In the genomic region with DNA sequence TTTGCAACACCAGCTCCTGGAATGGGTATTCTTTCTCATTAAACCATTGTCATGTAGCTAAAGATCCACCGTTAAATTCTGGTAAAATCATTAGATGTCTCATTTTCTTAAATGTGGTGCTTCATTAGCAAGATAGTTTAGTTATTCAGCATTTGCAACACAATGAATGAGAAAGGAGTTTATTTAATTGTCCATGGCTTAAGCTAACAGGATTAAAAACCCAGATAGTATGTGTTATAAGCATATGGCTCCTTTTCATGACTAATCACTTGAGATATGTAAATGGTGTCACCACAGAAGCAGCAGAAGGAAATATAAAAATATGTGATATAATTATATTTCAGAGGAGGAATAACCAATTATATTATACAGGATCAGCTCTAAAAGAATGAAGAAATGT, we compare ENCODE assay signal across 26 cellular contexts.
"Had no signal": no experiment of that assay in that cellular context is flagged by ENCODE, and none has a peak within 500 bp of the region (broad histone marks: within the 10 kb centered on the region; RNA-seq: fewer than 3 reads in every experiment).

No MANE protein-coding gene starts in this region.

- ATAC-seq: activated CD8-positive, alpha-beta T cell treated with anti-CD3 and anti-CD28 coated beads, Interleukin-2, amount 10 ng/mL, durations not matched to agents 7 days and 5 days; activated naive CD4-positive, alpha-beta T cell treated with anti-CD3 and anti-CD28 coated beads, Interleukin-2, amount 50 U/mL, for 72 hours; gastrocnemius medialis; left cardiac atrium; natural killer cell; sciatic nerve; stimulated activated memory B cell treated with anti-CD40 and anti-IgM and Interleukin-4, amounts not matched to agents 10 μg/mL and 1 μg/mL and 100 μg/mL, for 72 hours had no signal

- DNase-seq: activated CD4-positive, alpha-beta T cell treated with anti-CD3 and anti-CD28 coated beads for 1 hour; activated CD4-positive, alpha-beta T cell treated with anti-CD3 and anti-CD28 coated beads, Interleukin-2, amount 50 U/mL, for 1 hour; activated CD8-positive, alpha-beta T cell treated with anti-CD3 and anti-CD28 coated beads, Interleukin-2, amount 10 ng/mL, durations not matched to agents 7 days and 5 days; activated gamma-delta T cell treated with Interleukin-2 at 50 U/mL for 16 hours; activated T-cell treated with anti-CD3 and anti-CD28 coated beads, Interleukin-2, amount 50 U/mL, for 1 hour; aorta; brain microvascular endothelial cell; effector memory CD4-positive, alpha-beta T cell; gastrocnemius medialis; head of caudate nucleus; hypothalamus; islet precursor cell; left cardiac atrium; midbrain; natural killer cell; stimulated activated CD4-positive, alpha-beta T cell treated with anti-CD3 and anti-CD28 coated beads, Interleukin-15, amount 100 ng/mL, for 24 hours; stomach had no signal

- FAIRE-seq: colon had no signal

- H3K9me3 Mint-ChIP-seq: activated naive CD4-positive, alpha-beta T cell treated with anti-CD3 and anti-CD28 coated beads, Interleukin-2, amount 50 U/mL, for 72 hours; central memory CD8-positive, alpha-beta T cell; natural killer cell; stimulated activated memory B cell treated with anti-CD40 and anti-IgM and Interleukin-4, amounts not matched to agents 10 μg/mL and 1 μg/mL and 100 μg/mL, for 72 hours had no signal

- H3K27me3 ChIP-seq: brain microvascular endothelial cell, esophagus muscularis mucosa, gastrocnemius medialis, stomach, suprapubic skin, tibial nerve had no signal

- H3K4me2 ChIP-seq: smooth muscle cell had no signal

- H3K9me3 ChIP-seq: esophagus muscularis mucosa, gastrocnemius medialis, stomach, suprapubic skin, tibial nerve had no signal

- H3K4me3 Mint-ChIP-seq: activated CD8-positive, alpha-beta T cell treated with anti-CD3 and anti-CD28 coated beads, Interleukin-2, amount 10 ng/mL, durations not matched to agents 7 days and 5 days; central memory CD8-positive, alpha-beta T cell; natural killer cell; stimulated activated memory B cell treated with anti-CD40 and anti-IgM and Interleukin-4, amounts not matched to agents 10 μg/mL and 1 μg/mL and 100 μg/mL, for 72 hours had no signal

- H3K36me3 Mint-ChIP-seq: activated naive CD4-positive, alpha-beta T cell treated with anti-CD3 and anti-CD28 coated beads, Interleukin-2, amount 50 U/mL, for 72 hours; natural killer cell; stimulated activated memory B cell treated with anti-CD40 and anti-IgM and Interleukin-4, amounts not matched to agents 10 μg/mL and 1 μg/mL and 100 μg/mL, for 72 hours had no signal

- H3K4me1 ChIP-seq: suprapubic skin, tibial nerve had no signal

- H3K36me3 ChIP-seq: brain microvascular endothelial cell, esophagus muscularis mucosa, gastrocnemius medialis, stomach, suprapubic skin, tibial nerve had no signal

- H3K4me1 Mint-ChIP-seq: central memory CD8-positive, alpha-beta T cell; natural killer cell; stimulated activated memory B cell treated with anti-CD40 and anti-IgM and Interleukin-4, amounts not matched to agents 10 μg/mL and 1 μg/mL and 100 μg/mL, for 72 hours had no signal

- H3K27ac Mint-ChIP-seq: activated CD8-positive, alpha-beta T cell treated with anti-CD3 and anti-CD28 coated beads, Interleukin-2, amount 10 ng/mL, durations not matched to agents 7 days and 5 days; activated naive CD4-positive, alpha-beta T cell treated with anti-CD3 and anti-CD28 coated beads, Interleukin-2, amount 50 U/mL, for 72 hours; natural killer cell; stimulated activated memory B cell treated with anti-CD40 and anti-IgM and Interleukin-4, amounts not matched to agents 10 μg/mL and 1 μg/mL and 100 μg/mL, for 72 hours had no signal

- H3K27ac ChIP-seq: brain microvascular endothelial cell, esophagus muscularis mucosa, gastrocnemius medialis, stomach, suprapubic skin, tibial nerve had no signal

- H3K4me3 ChIP-seq: esophagus muscularis mucosa, gastrocnemius medialis, smooth muscle cell, stomach, suprapubic skin, tibial nerve had no signal

- H3K27me3 Mint-ChIP-seq: central memory CD8-positive, alpha-beta T cell; stimulated activated memory B cell treated with anti-CD40 and anti-IgM and Interleukin-4, amounts not matched to agents 10 μg/mL and 1 μg/mL and 100 μg/mL, for 72 hours had no signal
